25 cellular contexts compared by ENCODE assay signal in genomic region chr1:43866201-43866600, GRCh38.
"Had no signal": no experiment of that assay in that cellular context is flagged by ENCODE, and none has a peak within 500 bp of the region (broad histone marks: within the 10 kb centered on the region; RNA-seq: fewer than 3 reads in every experiment).

No MANE protein-coding gene starts in this region.

- H3K27ac ChIP-seq: adrenal gland, SJCRH30, suprapubic skin had no signal

- H3K4me3 Mint-ChIP-seq: activated B cell treated with CpG ODN at 0.5 μM for 24 hours; activated CD4-positive, alpha-beta T cell treated with anti-CD3 and anti-CD28 coated beads, Interleukin-2, amount 10 ng/mL, durations not matched to agents 7 days and 5 days; memory B cell; naive thymus-derived CD8-positive, alpha-beta T cell; T-helper 2 cell treated with Interferon-gamma antibody and Interleukin-4, amounts not matched to agents 5 μg/mL and 100 μg/mL, for 36 hours had no signal

- DNase-seq: activated B cell treated with CpG ODN at 0.5 μM for 24 hours; activated CD4-positive, alpha-beta T cell treated with anti-CD3 and anti-CD28 coated beads, Interleukin-2, amount 10 ng/mL, durations not matched to agents 7 days and 5 days; activated CD8-positive, alpha-beta memory T cell treated with anti-CD3 and anti-CD28 coated beads, Interleukin-2, amount 50 U/mL, for 4 hours; activated naive CD4-positive, alpha-beta T cell treated with Interleukin-2 at 50 U/mL for 16 hours; adrenal gland; central memory CD4-positive, alpha-beta T cell; cortex of kidney; effector CD8-positive, alpha-beta T cell; foreskin fibroblast; hippocampal formation; kidney; left ventricle myocardium superior; naive thymus-derived CD8-positive, alpha-beta T cell; occipital lobe; right cardiac atrium; SJCRH30; stimulated activated CD4-positive, alpha-beta T cell treated with anti-CD3 and anti-CD28 coated beads, Interleukin-4, amount 100 ng/mL, for 24 hours; stimulated activated naive CD4-positive, alpha-beta T cell treated with Interleukin-2 at 50 U/mL for 16 hours; trophoblast cell had no signal

- H3K36me3 ChIP-seq: adrenal gland, SJCRH30, suprapubic skin had no signal

- H3K27me3 Mint-ChIP-seq: activated B cell treated with CpG ODN at 0.5 μM for 24 hours; activated CD4-positive, alpha-beta T cell treated with anti-CD3 and anti-CD28 coated beads, Interleukin-2, amount 10 ng/mL, durations not matched to agents 7 days and 5 days; memory B cell; naive thymus-derived CD8-positive, alpha-beta T cell had no signal

- H3K27ac Mint-ChIP-seq: activated B cell treated with CpG ODN at 0.5 μM for 24 hours; activated CD4-positive, alpha-beta T cell treated with anti-CD3 and anti-CD28 coated beads, Interleukin-2, amount 10 ng/mL, durations not matched to agents 7 days and 5 days; memory B cell; progenitor cell of endocrine pancreas had no signal

- H3K27me3 ChIP-seq: adrenal gland, SJCRH30, suprapubic skin had no signal

- ATAC-seq: left ventricle myocardium superior; naive thymus-derived CD8-positive, alpha-beta T cell; right cardiac atrium had no signal

- FAIRE-seq: endothelial cell of umbilical vein, kidney had no signal

- H3K9me3 ChIP-seq: adrenal gland, SJCRH30, suprapubic skin had no signal

- H3K4me3 ChIP-seq: adrenal gland, SJCRH30, skin epidermis, suprapubic skin had no signal

- H3K4me1 Mint-ChIP-seq: activated B cell treated with CpG ODN at 0.5 μM for 24 hours had no signal

- H3K9me3 Mint-ChIP-seq: activated B cell treated with CpG ODN at 0.5 μM for 24 hours; activated CD4-positive, alpha-beta T cell treated with anti-CD3 and anti-CD28 coated beads, Interleukin-2, amount 10 ng/mL, durations not matched to agents 7 days and 5 days; memory B cell; naive thymus-derived CD8-positive, alpha-beta T cell; T-helper 2 cell treated with Interferon-gamma antibody and Interleukin-4, amounts not matched to agents 5 μg/mL and 100 μg/mL, for 36 hours had no signal
